ENCODE assay signal across 1 cellular context in the genomic region with DNA sequence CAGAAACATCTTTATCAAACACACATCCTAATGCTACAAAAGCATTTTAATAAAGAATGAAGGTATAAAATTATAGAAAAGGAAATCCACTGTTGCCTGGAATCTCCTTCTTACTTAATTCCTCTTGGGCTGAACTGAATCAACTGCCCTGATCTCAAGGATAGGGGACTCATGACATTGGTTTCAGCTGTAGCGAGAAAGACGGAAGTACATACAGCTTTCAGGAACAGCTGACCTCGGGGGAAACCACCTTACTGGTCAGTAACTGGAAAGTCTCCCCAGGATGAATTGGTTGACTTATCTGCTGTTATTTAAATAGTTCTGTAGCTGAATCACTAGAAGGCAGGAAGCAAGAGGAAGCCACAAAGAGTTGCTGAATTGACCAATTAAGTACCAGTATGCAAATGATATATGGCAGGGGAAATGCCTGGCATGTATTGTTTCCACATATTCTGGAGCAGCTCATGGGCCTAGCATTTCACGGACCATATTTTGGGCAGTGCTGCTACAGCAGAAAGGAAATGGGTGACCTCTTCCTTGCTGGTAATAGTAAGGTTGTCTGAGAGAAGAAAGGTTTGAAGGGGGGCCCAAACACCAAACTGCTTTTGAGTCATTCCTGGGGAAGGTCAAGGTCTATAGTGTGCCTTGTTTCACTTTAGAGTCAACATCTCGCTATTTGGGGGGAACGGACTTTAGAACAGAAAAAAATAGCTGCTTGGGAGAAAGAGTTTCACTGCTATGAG.
TF ChIP-seq lines count a peak whose summit lies in the region.

No MANE protein-coding gene starts in this region.

TF ChIP-seq in GM12878, 131 proteins besides CTCF, POLR2A, EP300 and RAD21 (continued from another document and continues in another):
- TF ChIP-seq MEF2A (IDR thresholded peaks at IDR 0.05; ENCODE audit: insufficient read depth, low read depth, low read length) (0 out of 2 replicates have a peak, but pooled peaks have one; percentile 59), FOXM1 (IDR thresholded peaks at IDR 0.05; ENCODE audit: low read depth, low read length) (peak; percentile 95), MTA2 (IDR thresholded peaks at IDR 0.05; ENCODE audit: low read depth) (peak; percentile 82), TAF1 (IDR thresholded peaks at IDR 0.05; ENCODE audit: borderline replicate concordance, low read depth, low read length) (0 out of 2 replicates have a peak, but pooled peaks have one; percentile 34), MXI1 (IDR thresholded peaks at IDR 0.05; ENCODE audit: low read depth, low read length) (0 out of 2 replicates have a peak, but pooled peaks have one; percentile 13), JUNB (IDR thresholded peaks at IDR 0.05) (peak; percentile 52), YBX1 (IDR thresholded peaks at IDR 0.05) (no peak), IKZF2 (IDR thresholded peaks at IDR 0.05) (peak; percentile 59 to 72; a peak in 2 of 4 replicates), ZBED1 (IDR thresholded peaks at IDR 0.05; ENCODE audit: borderline replicate concordance) (peak; percentile 37; the same call in 1 of the 2 replicates), CHD1 (IDR thresholded peaks at IDR 0.05; ENCODE audit: low read depth, low read length) (peak; percentile 54; the same call in 1 of the 2 replicates), CBFB (IDR thresholded peaks at IDR 0.05; ENCODE audit: low read depth) (peak; percentile 64; the same call in 1 of the 2 replicates), BCL11A (IDR thresholded peaks at IDR 0.05; ENCODE audit: low read depth, low read length) (peak; percentile 56; the same call in 1 of the 2 replicates), TCF3 (IDR thresholded peaks at IDR 0.05; ENCODE audit: borderline replicate concordance, insufficient read depth, low read depth, low read length) (0 out of 2 replicates have a peak, but pooled peaks have one; percentile 46), MTA3 (IDR thresholded peaks at IDR 0.05; ENCODE audit: borderline replicate concordance, low read length) (no peak), BHLHE40 (IDR thresholded peaks at IDR 0.05; ENCODE audit: borderline replicate concordance in 1 of 2, low read depth in 2 of 2, low read length in 1 of 2) (peak in 1 of 2 experiments; percentile 7; a peak in 1 of 4 replicates), IRF4 (IDR thresholded peaks at IDR 0.05; ENCODE audit: low read depth, low read length) (0 out of 2 replicates have a peak, but pooled peaks have one; percentile 53), FOXK2 (IDR thresholded peaks at IDR 0.05) (no peak), PAX5 (IDR thresholded peaks at IDR 0.05; ENCODE audit: borderline replicate concordance, low read depth, low read length) (0 out of 2 replicates have a peak, but pooled peaks have one; percentile 43), SPI1 (IDR thresholded peaks at IDR 0.05; ENCODE audit: borderline replicate concordance, insufficient read depth, low read depth, low read length) (peak; percentile 50; the same call in 1 of the 2 replicates), IKZF1 (conservative IDR thresholded peaks at IDR 0.05) (peak; percentile 75), POLR2AphosphoS5 (IDR thresholded peaks at IDR 0.05; ENCODE audit: low read length) (peak; percentile 66; the same call in 1 of the 2 replicates), NFIC (IDR thresholded peaks at IDR 0.05; ENCODE audit: low read depth, low read length) (peak; percentile 85), RUNX3 (IDR thresholded peaks at IDR 0.05; ENCODE audit: low read length) (peak; percentile 90; the same call in 1 of the 2 replicates), FOS (IDR thresholded peaks at IDR 0.05; ENCODE audit: borderline replicate concordance, extremely low read depth, insufficient read length) (no peak)
- TF ChIP-seq, protein P1, sequence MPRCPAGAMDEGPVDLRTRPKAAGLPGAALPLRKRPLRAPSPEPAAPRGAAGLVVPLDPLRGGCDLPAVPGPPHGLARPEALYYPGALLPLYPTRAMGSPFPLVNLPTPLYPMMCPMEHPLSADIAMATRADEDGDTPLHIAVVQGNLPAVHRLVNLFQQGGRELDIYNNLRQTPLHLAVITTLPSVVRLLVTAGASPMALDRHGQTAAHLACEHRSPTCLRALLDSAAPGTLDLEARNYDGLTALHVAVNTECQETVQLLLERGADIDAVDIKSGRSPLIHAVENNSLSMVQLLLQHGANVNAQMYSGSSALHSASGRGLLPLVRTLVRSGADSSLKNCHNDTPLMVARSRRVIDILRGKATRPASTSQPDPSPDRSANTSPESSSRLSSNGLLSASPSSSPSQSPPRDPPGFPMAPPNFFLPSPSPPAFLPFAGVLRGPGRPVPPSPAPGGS (IDR thresholded peaks at IDR 0.05; ENCODE audit: borderline replicate concordance, insufficient read depth, low read depth, low read length, poor library complexity, severe bottlenecking), result peak; percentile 50
- TF ChIP-seq, protein P2, sequence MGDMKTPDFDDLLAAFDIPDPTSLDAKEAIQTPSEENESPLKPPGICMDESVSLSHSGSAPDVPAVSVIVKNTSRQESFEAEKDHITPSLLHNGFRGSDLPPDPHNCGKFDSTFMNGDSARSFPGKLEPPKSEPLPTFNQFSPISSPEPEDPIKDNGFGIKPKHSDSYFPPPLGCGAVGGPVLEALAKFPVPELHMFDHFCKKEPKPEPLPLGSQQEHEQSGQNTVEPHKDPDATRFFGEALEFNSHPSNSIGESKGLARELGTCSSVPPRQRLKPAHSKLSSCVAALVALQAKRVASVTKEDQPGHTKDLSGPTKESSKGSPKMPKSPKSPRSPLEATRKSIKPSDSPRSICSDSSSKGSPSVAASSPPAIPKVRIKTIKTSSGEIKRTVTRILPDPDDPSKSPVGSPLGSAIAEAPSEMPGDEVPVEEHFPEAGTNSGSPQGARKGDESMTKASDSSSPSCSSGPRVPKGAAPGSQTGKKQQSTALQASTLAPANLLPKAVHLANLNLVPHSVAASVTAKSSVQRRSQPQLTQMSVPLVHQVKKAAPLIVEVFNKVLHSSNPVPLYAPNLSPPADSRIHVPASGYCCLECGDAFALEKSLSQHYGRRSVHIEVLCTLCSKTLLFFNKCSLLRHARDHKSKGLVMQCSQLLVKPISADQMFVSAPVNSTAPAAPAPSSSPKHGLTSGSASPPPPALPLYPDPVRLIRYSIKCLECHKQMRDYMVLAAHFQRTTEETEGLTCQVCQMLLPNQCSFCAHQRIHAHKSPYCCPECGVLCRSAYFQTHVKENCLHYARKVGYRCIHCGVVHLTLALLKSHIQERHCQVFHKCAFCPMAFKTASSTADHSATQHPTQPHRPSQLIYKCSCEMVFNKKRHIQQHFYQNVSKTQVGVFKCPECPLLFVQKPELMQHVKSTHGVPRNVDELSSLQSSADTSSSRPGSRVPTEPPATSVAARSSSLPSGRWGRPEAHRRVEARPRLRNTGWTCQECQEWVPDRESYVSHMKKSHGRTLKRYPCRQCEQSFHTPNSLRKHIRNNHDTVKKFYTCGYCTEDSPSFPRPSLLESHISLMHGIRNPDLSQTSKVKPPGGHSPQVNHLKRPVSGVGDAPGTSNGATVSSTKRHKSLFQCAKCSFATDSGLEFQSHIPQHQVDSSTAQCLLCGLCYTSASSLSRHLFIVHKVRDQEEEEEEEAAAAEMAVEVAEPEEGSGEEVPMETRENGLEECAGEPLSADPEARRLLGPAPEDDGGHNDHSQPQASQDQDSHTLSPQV (IDR thresholded peaks at IDR 0.05), result no peak
- TF ChIP-seq, protein P3, sequence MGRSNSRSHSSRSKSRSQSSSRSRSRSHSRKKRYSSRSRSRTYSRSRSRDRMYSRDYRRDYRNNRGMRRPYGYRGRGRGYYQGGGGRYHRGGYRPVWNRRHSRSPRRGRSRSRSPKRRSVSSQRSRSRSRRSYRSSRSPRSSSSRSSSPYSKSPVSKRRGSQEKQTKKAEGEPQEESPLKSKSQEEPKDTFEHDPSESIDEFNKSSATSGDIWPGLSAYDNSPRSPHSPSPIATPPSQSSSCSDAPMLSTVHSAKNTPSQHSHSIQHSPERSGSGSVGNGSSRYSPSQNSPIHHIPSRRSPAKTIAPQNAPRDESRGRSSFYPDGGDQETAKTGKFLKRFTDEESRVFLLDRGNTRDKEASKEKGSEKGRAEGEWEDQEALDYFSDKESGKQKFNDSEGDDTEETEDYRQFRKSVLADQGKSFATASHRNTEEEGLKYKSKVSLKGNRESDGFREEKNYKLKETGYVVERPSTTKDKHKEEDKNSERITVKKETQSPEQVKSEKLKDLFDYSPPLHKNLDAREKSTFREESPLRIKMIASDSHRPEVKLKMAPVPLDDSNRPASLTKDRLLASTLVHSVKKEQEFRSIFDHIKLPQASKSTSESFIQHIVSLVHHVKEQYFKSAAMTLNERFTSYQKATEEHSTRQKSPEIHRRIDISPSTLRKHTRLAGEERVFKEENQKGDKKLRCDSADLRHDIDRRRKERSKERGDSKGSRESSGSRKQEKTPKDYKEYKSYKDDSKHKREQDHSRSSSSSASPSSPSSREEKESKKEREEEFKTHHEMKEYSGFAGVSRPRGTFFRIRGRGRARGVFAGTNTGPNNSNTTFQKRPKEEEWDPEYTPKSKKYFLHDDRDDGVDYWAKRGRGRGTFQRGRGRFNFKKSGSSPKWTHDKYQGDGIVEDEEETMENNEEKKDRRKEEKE (IDR thresholded peaks at IDR 0.05), result no peak
- TF ChIP-seq, protein P4, sequence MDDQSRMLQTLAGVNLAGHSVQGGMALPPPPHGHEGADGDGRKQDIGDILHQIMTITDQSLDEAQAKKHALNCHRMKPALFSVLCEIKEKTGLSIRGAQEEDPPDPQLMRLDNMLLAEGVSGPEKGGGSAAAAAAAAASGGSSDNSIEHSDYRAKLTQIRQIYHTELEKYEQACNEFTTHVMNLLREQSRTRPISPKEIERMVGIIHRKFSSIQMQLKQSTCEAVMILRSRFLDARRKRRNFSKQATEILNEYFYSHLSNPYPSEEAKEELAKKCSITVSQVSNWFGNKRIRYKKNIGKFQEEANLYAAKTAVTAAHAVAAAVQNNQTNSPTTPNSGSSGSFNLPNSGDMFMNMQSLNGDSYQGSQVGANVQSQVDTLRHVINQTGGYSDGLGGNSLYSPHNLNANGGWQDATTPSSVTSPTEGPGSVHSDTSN (IDR thresholded peaks at IDR 0.05; ENCODE audit: insufficient replicate concordance, low read depth, low read length), result peak; percentile 34
- TF ChIP-seq, protein P5, sequence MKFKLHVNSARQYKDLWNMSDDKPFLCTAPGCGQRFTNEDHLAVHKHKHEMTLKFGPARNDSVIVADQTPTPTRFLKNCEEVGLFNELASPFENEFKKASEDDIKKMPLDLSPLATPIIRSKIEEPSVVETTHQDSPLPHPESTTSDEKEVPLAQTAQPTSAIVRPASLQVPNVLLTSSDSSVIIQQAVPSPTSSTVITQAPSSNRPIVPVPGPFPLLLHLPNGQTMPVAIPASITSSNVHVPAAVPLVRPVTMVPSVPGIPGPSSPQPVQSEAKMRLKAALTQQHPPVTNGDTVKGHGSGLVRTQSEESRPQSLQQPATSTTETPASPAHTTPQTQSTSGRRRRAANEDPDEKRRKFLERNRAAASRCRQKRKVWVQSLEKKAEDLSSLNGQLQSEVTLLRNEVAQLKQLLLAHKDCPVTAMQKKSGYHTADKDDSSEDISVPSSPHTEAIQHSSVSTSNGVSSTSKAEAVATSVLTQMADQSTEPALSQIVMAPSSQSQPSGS (IDR thresholded peaks at IDR 0.05; ENCODE audit: low read length), result peak; percentile 51; the same call in 1 of the 2 replicates
- TF ChIP-seq, protein P6, sequence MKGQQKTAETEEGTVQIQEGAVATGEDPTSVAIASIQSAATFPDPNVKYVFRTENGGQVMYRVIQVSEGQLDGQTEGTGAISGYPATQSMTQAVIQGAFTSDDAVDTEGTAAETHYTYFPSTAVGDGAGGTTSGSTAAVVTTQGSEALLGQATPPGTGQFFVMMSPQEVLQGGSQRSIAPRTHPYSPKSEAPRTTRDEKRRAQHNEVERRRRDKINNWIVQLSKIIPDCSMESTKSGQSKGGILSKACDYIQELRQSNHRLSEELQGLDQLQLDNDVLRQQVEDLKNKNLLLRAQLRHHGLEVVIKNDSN (IDR thresholded peaks at IDR 0.05; ENCODE audit: borderline replicate concordance, extremely low read length, insufficient read depth, low read depth, low read length), result peak; percentile 3
- TF ChIP-seq, protein P7, sequence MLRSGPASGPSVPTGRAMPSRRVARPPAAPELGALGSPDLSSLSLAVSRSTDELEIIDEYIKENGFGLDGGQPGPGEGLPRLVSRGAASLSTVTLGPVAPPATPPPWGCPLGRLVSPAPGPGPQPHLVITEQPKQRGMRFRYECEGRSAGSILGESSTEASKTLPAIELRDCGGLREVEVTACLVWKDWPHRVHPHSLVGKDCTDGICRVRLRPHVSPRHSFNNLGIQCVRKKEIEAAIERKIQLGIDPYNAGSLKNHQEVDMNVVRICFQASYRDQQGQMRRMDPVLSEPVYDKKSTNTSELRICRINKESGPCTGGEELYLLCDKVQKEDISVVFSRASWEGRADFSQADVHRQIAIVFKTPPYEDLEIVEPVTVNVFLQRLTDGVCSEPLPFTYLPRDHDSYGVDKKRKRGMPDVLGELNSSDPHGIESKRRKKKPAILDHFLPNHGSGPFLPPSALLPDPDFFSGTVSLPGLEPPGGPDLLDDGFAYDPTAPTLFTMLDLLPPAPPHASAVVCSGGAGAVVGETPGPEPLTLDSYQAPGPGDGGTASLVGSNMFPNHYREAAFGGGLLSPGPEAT (IDR thresholded peaks at IDR 0.05; ENCODE audit: low read depth), result peak; percentile 89
- TF ChIP-seq, protein P8, sequence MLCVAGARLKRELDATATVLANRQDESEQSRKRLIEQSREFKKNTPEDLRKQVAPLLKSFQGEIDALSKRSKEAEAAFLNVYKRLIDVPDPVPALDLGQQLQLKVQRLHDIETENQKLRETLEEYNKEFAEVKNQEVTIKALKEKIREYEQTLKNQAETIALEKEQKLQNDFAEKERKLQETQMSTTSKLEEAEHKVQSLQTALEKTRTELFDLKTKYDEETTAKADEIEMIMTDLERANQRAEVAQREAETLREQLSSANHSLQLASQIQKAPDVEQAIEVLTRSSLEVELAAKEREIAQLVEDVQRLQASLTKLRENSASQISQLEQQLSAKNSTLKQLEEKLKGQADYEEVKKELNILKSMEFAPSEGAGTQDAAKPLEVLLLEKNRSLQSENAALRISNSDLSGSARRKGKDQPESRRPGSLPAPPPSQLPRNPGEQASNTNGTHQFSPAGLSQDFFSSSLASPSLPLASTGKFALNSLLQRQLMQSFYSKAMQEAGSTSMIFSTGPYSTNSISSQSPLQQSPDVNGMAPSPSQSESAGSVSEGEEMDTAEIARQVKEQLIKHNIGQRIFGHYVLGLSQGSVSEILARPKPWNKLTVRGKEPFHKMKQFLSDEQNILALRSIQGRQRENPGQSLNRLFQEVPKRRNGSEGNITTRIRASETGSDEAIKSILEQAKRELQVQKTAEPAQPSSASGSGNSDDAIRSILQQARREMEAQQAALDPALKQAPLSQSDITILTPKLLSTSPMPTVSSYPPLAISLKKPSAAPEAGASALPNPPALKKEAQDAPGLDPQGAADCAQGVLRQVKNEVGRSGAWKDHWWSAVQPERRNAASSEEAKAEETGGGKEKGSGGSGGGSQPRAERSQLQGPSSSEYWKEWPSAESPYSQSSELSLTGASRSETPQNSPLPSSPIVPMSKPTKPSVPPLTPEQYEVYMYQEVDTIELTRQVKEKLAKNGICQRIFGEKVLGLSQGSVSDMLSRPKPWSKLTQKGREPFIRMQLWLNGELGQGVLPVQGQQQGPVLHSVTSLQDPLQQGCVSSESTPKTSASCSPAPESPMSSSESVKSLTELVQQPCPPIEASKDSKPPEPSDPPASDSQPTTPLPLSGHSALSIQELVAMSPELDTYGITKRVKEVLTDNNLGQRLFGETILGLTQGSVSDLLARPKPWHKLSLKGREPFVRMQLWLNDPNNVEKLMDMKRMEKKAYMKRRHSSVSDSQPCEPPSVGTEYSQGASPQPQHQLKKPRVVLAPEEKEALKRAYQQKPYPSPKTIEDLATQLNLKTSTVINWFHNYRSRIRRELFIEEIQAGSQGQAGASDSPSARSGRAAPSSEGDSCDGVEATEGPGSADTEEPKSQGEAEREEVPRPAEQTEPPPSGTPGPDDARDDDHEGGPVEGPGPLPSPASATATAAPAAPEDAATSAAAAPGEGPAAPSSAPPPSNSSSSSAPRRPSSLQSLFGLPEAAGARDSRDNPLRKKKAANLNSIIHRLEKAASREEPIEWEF (IDR thresholded peaks at IDR 0.05; ENCODE audit: insufficient replicate concordance, low read depth, low read length), result peak; percentile 81
